Comparison of ENCODE assay signal across 10 cellular contexts in the genomic region with DNA sequence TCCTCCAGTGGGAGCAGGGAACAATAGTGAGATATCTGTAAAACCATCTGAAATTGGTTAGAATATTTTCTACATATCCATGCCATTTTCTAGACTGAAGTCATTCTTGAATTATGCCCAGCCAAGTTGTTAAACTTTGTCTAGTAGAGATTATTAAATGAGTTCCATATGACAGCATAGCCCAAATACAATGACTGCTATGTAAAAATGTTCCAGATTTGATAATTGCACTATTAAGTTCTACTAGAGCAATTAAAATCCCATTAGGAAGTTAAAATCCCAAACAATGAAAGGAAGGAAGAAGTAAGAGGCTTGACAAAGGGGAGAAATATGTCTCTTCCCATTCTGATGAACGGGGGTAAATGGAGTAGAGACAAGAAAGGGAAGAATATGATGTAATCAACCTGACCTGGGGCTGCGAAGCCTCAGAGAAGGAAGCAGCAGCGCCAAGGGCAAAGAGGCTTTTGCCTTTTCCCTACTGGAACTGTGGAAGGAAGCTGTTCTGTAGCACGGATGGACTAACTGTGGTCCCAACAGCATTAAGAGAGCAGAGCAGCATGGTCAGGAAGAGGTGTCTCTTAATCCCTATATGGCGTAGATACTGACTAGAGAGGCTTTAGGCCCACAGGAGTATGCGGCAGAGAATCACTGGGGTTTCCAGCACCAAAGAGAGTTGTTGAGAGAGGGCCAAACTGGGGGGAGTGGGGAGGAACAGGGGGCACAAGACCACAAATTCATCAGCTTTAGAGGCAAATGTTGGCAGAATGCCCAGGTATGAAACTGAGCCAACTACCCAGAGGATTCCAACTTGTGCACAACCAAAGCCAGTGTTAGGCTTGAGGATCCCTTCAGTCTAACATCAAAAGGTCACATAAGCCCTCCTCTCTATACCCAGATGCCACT. TPM values are rescaled to one million over a fixed set of nuclear protein-coding genes. Genes with fewer than 3 reads are reported as not detected.
DNase-seq lines count a peak whose midpoint lies in the region; ATAC-seq and TF ChIP-seq lines count a peak whose summit lies in the region.
"Had no signal": no experiment of that assay in that cellular context is flagged by ENCODE, and none has a peak within 500 bp of the region (broad histone marks: within the 10 kb centered on the region; RNA-seq: fewer than 3 reads in every experiment).

No MANE protein-coding gene starts in this region.

- in situ Hi-C loops in transverse colon (cut with MboI; ENCODE audit: low pct_ligation_motif_present in 1 of 4, low pct_unique_long_range_greater_than_20kb in 1 of 4, low sequenced_read_pairs in 3 of 4): no loop called here

- H3K27me3 ChIP-seq in adipocyte (replicated peaks; ENCODE audit: control insufficient read depth, insufficient read depth, low read length) (no peaks in the 10 kb centered on the region), right atrium auricular region (no peaks in the 10 kb centered on the region), transverse colon (no peaks in the 10 kb centered on the region)

- peak overlapping the region; percentile 19 for H3K9ac ChIP-seq in adipocyte (ENCODE audit: low read length)

- H3K27ac ChIP-seq in right atrium auricular region (peak overlapping the region; percentile 46 to 56), transverse colon (peak overlapping the region; percentile 34 to 72 (median 54))
- H3K27ac ChIP-seq: 22Rv1 had no signal

- H3K9me3 ChIP-seq in adipocyte (ENCODE audit: control insufficient read depth, low read length): no peaks in the 10 kb centered on the region
- no peaks in the 10 kb centered on the region for H3K9me3 ChIP-seq in right atrium auricular region
- no peaks in the 10 kb centered on the region for H3K9me3 ChIP-seq in transverse colon

- TF ChIP-seq POLR2A in transverse colon (IDR thresholded peaks at IDR 0.05): no peak

- ATAC-seq in HG03139 (IDR thresholded peaks at IDR 0.05; ENCODE audit: unreplicated experiment) (no peak), GM19452 (IDR thresholded peaks at IDR 0.05; ENCODE audit: unreplicated experiment) (no peak)

- H3K36me3 ChIP-seq in adipocyte (ENCODE audit: control insufficient read depth, insufficient read depth, low read length, severe bottlenecking): peaks cover 3% of the 10 kb centered on the region
- no peaks in the 10 kb centered on the region for H3K36me3 ChIP-seq in right atrium auricular region
- H3K36me3 ChIP-seq in transverse colon: no peaks in the 10 kb centered on the region

- TF ChIP-seq EP300 in transverse colon (IDR thresholded peaks at IDR 0.05; ENCODE audit: low read depth): no peak

- 71 to 74% methylated on average over 5 of the region's 6 CpGs for WGBS in transverse colon (ENCODE audit: low coverage in 1 of 2), 2 donors

- H3K4me1 ChIP-seq in adipocyte (ENCODE audit: control insufficient read depth, insufficient read depth, low read length) (peaks cover 35% of the 10 kb centered on the region), right atrium auricular region (peaks cover 0 to 14% of the 10 kb centered on the region in 2 donors), transverse colon (peaks cover 0 to 19% (median 1%) of the 10 kb centered on the region in 4 donors)

- DNase-seq in DMS 273 (lab: John Stamatoyannopoulos, UW; ENCODE audit: unreplicated experiment) (peak; percentile 74), DMS 273 treated with DMSO at 0.1 percent for 48 hours (lab: John Stamatoyannopoulos, UW) (no peak), adipocyte (ENCODE audit: low read depth) (peak; percentile 65), right atrium auricular region (ENCODE audit: low spot score) (no peak), transverse colon (no peak), A172 (ENCODE audit: low spot score) (no peak)
- DNase-seq: T-helper 2 cell had no signal

- H3K4me3 ChIP-seq in adipocyte (ENCODE audit: low read length): no peak overlapping the region
- H3K4me3 ChIP-seq in right atrium auricular region: no peak overlapping the region
- H3K4me3 ChIP-seq in transverse colon: no peak overlapping the region

- intact Hi-C loops in transverse colon (cut with DNase I; ENCODE audit: low total_unique reads): no loop called here

- TF ChIP-seq CTCF in right atrium auricular region (IDR thresholded peaks at IDR 0.05): no peak
- TF ChIP-seq CTCF in transverse colon (IDR thresholded peaks at IDR 0.05): no peak

RNA-seq across cellular contexts. Expression of a gene that starts 26.7 kb away (rescaled TPM):
- total RNA-seq in right atrium auricular region (10 to 100 TPM in 1 of 2 donors, 1 to 10 TPM in 1; 9.7 to 12.2 TPM), transverse colon (100 to 1,000 TPM in 1 of 4 donors, 10 to 100 TPM in 2, 1 to 10 TPM in 1; 9.7 to 145 (median 48.2) TPM)
- total RNA-seq in A172 (2014; rRNA removed; shearing (Covaris generic)): 14.0 and 35.3 TPM in 2 replicates

RNA-seq across cellular contexts. Expression of a gene that starts 26.9 kb away (rescaled TPM):
- total RNA-seq in right atrium auricular region: 100 to 1,000 TPM; 142 to 193 TPM
- total RNA-seq in transverse colon: 100 to 1,000 TPM; 159 to 211 (median 169) TPM
- 210 and 231 TPM in 2 replicates for total RNA-seq in A172 (2014; rRNA removed; shearing (Covaris generic))

RNA-seq across cellular contexts. Expression of a gene that starts 35.3 kb away (rescaled TPM):
- 10 to 100 TPM; 26.6 to 54.0 TPM for total RNA-seq in right atrium auricular region
- 100 to 1,000 TPM in 1 of 4 donors, 10 to 100 TPM in 3; 35.7 to 114 (median 53.8) TPM for total RNA-seq in transverse colon
- total RNA-seq in A172 (2014; rRNA removed; shearing (Covaris generic)): 53.6 and 67.5 TPM in 2 replicates

RNA-seq across cellular contexts. Expression of a gene that starts 42.5 kb away (rescaled TPM):
- 10 to 100 TPM; 48.8 to 83.1 TPM for total RNA-seq in right atrium auricular region
- 100 to 1,000 TPM in 1 of 4 donors, 10 to 100 TPM in 3; 64.0 to 114 (median 74.0) TPM for total RNA-seq in transverse colon
- 31.7 and 34.9 TPM in 2 replicates for total RNA-seq in A172 (2014; rRNA removed; shearing (Covaris generic))

Comparison
In these comparisons a context has a peak if more than half of its experiments do, and no peak if none do; other contexts are left out.
1. DNase-seq: peak in DMS 273 (single experiment) and adipocyte (single experiment); none in DMS 273 treated with DMSO at 0.1 percent for 48 hours (single experiment), right atrium auricular region (single experiment), transverse colon (single experiment) and A172 (single experiment).